ENCODE assay signal across 1 cellular context in the genomic region with DNA sequence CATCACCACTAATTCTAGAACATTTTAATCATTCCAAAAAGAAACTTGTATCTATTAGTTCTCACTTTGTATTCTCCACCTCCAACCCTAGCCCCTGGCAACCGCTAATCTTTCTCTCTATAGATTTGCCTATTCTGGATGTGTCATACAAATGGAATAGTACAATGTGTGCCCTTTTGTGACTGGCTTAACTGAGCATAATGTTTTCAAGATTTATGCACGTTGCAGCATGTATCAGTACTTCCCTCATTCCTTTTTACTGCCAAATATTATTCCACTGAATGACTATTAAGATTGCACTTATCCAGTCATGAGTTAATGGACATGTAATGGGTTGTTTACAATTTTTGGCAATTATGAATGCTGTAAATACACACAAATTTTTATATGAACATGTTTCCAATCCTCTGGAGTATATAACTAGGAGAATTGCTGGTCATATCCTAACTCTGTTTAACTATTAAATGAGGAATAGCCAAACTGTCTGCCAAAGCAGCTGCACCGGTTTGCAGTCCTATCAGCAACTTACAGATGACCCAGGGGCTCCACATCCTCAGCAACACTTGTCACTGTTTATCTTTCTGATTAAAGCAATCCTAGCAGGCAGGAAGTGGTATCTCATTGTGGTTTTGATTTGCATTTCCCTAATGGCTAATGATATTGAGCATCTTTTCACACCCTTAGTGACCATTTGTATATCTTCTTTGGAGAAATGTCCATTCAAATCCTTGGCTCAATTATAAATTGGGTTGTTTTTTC.
A peak's percentile ranks its signal among the peaks of the same experiment; 100 is the strongest.
TF ChIP-seq lines count a peak whose summit lies in the region.

No MANE protein-coding gene starts in this region.

TF ChIP-seq in K562, 482 proteins besides CTCF, POLR2A, EP300 and RAD21 (continued from another document and continues in another):
- TF ChIP-seq, protein P1, sequence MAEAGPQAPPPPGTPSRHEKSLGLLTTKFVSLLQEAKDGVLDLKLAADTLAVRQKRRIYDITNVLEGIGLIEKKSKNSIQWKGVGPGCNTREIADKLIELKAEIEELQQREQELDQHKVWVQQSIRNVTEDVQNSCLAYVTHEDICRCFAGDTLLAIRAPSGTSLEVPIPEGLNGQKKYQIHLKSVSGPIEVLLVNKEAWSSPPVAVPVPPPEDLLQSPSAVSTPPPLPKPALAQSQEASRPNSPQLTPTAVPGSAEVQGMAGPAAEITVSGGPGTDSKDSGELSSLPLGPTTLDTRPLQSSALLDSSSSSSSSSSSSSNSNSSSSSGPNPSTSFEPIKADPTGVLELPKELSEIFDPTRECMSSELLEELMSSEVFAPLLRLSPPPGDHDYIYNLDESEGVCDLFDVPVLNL (CRISPR knock-in tag; IDR thresholded peaks at IDR 0.05; ENCODE audit: low read depth): no peak
- TF ChIP-seq ZNF699 (CRISPR knock-in tag; IDR thresholded peaks at IDR 0.05; ENCODE audit: insufficient replicate concordance): no peak
- TF ChIP-seq ETV1 (tag; conservative IDR thresholded peaks at IDR 0.05; ENCODE audit: low read depth): peak; percentile 95
- TF ChIP-seq HDGF (IDR thresholded peaks at IDR 0.05): no peak
- no peak for TF ChIP-seq PPARD (CRISPR knock-in tag; IDR thresholded peaks at IDR 0.05)
- TF ChIP-seq ELF4 (CRISPR knock-in tag; IDR thresholded peaks at IDR 0.05): peak; percentile 68; the same call in 1 of the 2 replicates
- peak; percentile 88 for TF ChIP-seq SMARCA4 (IDR thresholded peaks at IDR 0.05)
- no peak for TF ChIP-seq FOXA1 (IDR thresholded peaks at IDR 0.05; ENCODE audit: borderline replicate concordance)
- TF ChIP-seq ARID2 (IDR thresholded peaks at IDR 0.05): no peak
- peak; percentile 75 for TF ChIP-seq SMARCC2 (IDR thresholded peaks at IDR 0.05; ENCODE audit: low read depth)
- TF ChIP-seq, protein P2, sequence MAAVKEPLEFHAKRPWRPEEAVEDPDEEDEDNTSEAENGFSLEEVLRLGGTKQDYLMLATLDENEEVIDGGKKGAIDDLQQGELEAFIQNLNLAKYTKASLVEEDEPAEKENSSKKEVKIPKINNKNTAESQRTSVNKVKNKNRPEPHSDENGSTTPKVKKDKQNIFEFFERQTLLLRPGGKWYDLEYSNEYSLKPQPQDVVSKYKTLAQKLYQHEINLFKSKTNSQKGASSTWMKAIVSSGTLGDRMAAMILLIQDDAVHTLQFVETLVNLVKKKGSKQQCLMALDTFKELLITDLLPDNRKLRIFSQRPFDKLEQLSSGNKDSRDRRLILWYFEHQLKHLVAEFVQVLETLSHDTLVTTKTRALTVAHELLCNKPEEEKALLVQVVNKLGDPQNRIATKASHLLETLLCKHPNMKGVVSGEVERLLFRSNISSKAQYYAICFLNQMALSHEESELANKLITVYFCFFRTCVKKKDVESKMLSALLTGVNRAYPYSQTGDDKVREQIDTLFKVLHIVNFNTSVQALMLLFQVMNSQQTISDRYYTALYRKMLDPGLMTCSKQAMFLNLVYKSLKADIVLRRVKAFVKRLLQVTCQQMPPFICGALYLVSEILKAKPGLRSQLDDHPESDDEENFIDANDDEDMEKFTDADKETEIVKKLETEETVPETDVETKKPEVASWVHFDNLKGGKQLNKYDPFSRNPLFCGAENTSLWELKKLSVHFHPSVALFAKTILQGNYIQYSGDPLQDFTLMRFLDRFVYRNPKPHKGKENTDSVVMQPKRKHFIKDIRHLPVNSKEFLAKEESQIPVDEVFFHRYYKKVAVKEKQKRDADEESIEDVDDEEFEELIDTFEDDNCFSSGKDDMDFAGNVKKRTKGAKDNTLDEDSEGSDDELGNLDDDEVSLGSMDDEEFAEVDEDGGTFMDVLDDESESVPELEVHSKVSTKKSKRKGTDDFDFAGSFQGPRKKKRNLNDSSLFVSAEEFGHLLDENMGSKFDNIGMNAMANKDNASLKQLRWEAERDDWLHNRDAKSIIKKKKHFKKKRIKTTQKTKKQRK (IDR thresholded peaks at IDR 0.05; ENCODE audit: borderline replicate concordance, low read depth, low read length): no peak
- no peak for TF ChIP-seq ZZZ3 (IDR thresholded peaks at IDR 0.05)
- no peak for TF ChIP-seq FOXJ2 (tag; IDR thresholded peaks at IDR 0.05)
- TF ChIP-seq ILK (tag; IDR thresholded peaks at IDR 0.05; ENCODE audit: borderline replicate concordance, low read depth): no peak
- TF ChIP-seq MECOM (CRISPR knock-in tag; IDR thresholded peaks at IDR 0.05): peak; percentile 46; the same call in 1 of the 2 replicates
- TF ChIP-seq ATF1 (CRISPR knock-in tag; IDR thresholded peaks at IDR 0.05): no peak
- 0 out of 2 replicates have a peak, but pooled peaks have one; percentile 22 for TF ChIP-seq ATF1 (tag; IDR thresholded peaks at IDR 0.05)
- TF ChIP-seq OTX1 (CRISPR knock-in tag; IDR thresholded peaks at IDR 0.05): no peak
- peak; percentile 98 for TF ChIP-seq TEAD4 (IDR thresholded peaks at IDR 0.05; ENCODE audit: low read length)
- no peak for TF ChIP-seq TEAD4 (CRISPR knock-in tag; IDR thresholded peaks at IDR 0.05; ENCODE audit: borderline replicate concordance)
- TF ChIP-seq TEAD2 (tag; IDR thresholded peaks at IDR 0.05): no peak
- no peak for TF ChIP-seq ESRRB (CRISPR knock-in tag; IDR thresholded peaks at IDR 0.05; ENCODE audit: borderline replicate concordance)
- no peak for TF ChIP-seq FOS (IDR thresholded peaks at IDR 0.05; ENCODE audit: extremely low read depth, insufficient read length)
- TF ChIP-seq BRD9 (IDR thresholded peaks at IDR 0.05; ENCODE audit: low read depth, partially characterized antibody): no peak
- no peak for TF ChIP-seq SETDB1 (IDR thresholded peaks at IDR 0.05; ENCODE audit: low read length)
- TF ChIP-seq SLC30A9 (CRISPR knock-in tag; IDR thresholded peaks at IDR 0.05): no peak
- TF ChIP-seq TFAM (CRISPR knock-in tag; conservative IDR thresholded peaks at IDR 0.05): no peak
- TF ChIP-seq POLR2AphosphoS5 (IDR thresholded peaks at IDR 0.05; ENCODE audit: control insufficient read depth, insufficient read depth, low read depth, low read length): peak; percentile 96
- TF ChIP-seq, protein P3, sequence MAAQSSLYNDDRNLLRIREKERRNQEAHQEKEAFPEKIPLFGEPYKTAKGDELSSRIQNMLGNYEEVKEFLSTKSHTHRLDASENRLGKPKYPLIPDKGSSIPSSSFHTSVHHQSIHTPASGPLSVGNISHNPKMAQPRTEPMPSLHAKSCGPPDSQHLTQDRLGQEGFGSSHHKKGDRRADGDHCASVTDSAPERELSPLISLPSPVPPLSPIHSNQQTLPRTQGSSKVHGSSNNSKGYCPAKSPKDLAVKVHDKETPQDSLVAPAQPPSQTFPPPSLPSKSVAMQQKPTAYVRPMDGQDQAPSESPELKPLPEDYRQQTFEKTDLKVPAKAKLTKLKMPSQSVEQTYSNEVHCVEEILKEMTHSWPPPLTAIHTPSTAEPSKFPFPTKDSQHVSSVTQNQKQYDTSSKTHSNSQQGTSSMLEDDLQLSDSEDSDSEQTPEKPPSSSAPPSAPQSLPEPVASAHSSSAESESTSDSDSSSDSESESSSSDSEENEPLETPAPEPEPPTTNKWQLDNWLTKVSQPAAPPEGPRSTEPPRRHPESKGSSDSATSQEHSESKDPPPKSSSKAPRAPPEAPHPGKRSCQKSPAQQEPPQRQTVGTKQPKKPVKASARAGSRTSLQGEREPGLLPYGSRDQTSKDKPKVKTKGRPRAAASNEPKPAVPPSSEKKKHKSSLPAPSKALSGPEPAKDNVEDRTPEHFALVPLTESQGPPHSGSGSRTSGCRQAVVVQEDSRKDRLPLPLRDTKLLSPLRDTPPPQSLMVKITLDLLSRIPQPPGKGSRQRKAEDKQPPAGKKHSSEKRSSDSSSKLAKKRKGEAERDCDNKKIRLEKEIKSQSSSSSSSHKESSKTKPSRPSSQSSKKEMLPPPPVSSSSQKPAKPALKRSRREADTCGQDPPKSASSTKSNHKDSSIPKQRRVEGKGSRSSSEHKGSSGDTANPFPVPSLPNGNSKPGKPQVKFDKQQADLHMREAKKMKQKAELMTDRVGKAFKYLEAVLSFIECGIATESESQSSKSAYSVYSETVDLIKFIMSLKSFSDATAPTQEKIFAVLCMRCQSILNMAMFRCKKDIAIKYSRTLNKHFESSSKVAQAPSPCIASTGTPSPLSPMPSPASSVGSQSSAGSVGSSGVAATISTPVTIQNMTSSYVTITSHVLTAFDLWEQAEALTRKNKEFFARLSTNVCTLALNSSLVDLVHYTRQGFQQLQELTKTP (IDR thresholded peaks at IDR 0.05; ENCODE audit: low read depth in 1 of 2, partially characterized antibody in 2 of 2): peak in 1 of 2 experiments; percentile 69
- TF ChIP-seq JUND (IDR thresholded peaks at IDR 0.05; ENCODE audit: borderline replicate concordance, low read depth, low read length): peak; percentile 65; the same call in 1 of the 2 replicates
- TF ChIP-seq JUND (tag; IDR thresholded peaks at IDR 0.05; ENCODE audit: borderline replicate concordance, low read depth, low read length): no peak; the same call in 2 of the 3 replicates
- TF ChIP-seq, protein P4, sequence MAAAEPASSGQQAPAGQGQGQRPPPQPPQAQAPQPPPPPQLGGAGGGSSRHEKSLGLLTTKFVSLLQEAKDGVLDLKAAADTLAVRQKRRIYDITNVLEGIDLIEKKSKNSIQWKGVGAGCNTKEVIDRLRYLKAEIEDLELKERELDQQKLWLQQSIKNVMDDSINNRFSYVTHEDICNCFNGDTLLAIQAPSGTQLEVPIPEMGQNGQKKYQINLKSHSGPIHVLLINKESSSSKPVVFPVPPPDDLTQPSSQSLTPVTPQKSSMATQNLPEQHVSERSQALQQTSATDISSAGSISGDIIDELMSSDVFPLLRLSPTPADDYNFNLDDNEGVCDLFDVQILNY (CRISPR knock-in tag; IDR thresholded peaks at IDR 0.05): no peak
- no peak for TF ChIP-seq NEUROD1 (IDR thresholded peaks at IDR 0.05; ENCODE audit: borderline replicate concordance, low read depth, low read length, partially characterized antibody)
- TF ChIP-seq ZNF124 (CRISPR knock-in tag; IDR thresholded peaks at IDR 0.05): no peak
- TF ChIP-seq U2AF1 (optimal IDR thresholded peaks at IDR 0.05; ENCODE audit: low read depth, low read length): no peak
- TF ChIP-seq RBM17 (IDR thresholded peaks at IDR 0.05; ENCODE audit: borderline replicate concordance, low read depth, low read length): no peak
- TF ChIP-seq SP1 (CRISPR knock-in tag; IDR thresholded peaks at IDR 0.05): peak; percentile 49; the same call in 1 of the 2 replicates
- TF ChIP-seq, protein P5, sequence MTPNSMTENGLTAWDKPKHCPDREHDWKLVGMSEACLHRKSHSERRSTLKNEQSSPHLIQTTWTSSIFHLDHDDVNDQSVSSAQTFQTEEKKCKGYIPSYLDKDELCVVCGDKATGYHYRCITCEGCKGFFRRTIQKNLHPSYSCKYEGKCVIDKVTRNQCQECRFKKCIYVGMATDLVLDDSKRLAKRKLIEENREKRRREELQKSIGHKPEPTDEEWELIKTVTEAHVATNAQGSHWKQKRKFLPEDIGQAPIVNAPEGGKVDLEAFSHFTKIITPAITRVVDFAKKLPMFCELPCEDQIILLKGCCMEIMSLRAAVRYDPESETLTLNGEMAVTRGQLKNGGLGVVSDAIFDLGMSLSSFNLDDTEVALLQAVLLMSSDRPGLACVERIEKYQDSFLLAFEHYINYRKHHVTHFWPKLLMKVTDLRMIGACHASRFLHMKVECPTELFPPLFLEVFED (CRISPR knock-in tag; conservative IDR thresholded peaks at IDR 0.05): no peak
- TF ChIP-seq PML (IDR thresholded peaks at IDR 0.05; ENCODE audit: low read length): peak; percentile 97
- peak; percentile 91 for TF ChIP-seq ZNF766 (CRISPR knock-in tag; conservative IDR thresholded peaks at IDR 0.05)
- TF ChIP-seq RBBP5 (IDR thresholded peaks at IDR 0.05; ENCODE audit: borderline replicate concordance, insufficient read depth, low read length, poor library complexity, severe bottlenecking): no peak
- no peak for TF ChIP-seq KDM4B (IDR thresholded peaks at IDR 0.05; ENCODE audit: borderline replicate concordance in 2 of 2, low read depth in 1 of 2)
- TF ChIP-seq MAZ (CRISPR knock-in tag; conservative IDR thresholded peaks at IDR 0.05 in 1 of 2, IDR thresholded peaks at IDR 0.05 in 1 of 2): no peak
- no peak for TF ChIP-seq PHF21A (IDR thresholded peaks at IDR 0.05; ENCODE audit: borderline replicate concordance, low read depth)
- TF ChIP-seq PHB2 (IDR thresholded peaks at IDR 0.05; ENCODE audit: low read depth): peak; percentile 64; the same call in 1 of the 2 replicates
- no peak for TF ChIP-seq CBFB (CRISPR knock-in tag; IDR thresholded peaks at IDR 0.05)
- no peak for TF ChIP-seq STAT5B (CRISPR knock-in tag; IDR thresholded peaks at IDR 0.05)
- peak; percentile 91 for TF ChIP-seq NCOR1 (IDR thresholded peaks at IDR 0.05)
- no peak for TF ChIP-seq SNRNP70 (optimal IDR thresholded peaks at IDR 0.05; ENCODE audit: low read depth, low read length)
- peak; percentile 83; the same call in 1 of the 2 replicates for TF ChIP-seq ZNF644 (tag; IDR thresholded peaks at IDR 0.05; ENCODE audit: low read depth)
- no peak for TF ChIP-seq NR2C2 (CRISPR knock-in tag; IDR thresholded peaks at IDR 0.05)
- no peak for TF ChIP-seq NR2C2 (tag; IDR thresholded peaks at IDR 0.05)
- TF ChIP-seq HDAC3 (IDR thresholded peaks at IDR 0.05; ENCODE audit: borderline replicate concordance, partially characterized antibody): peak; percentile 81
- peak; percentile 27; the same call in 1 of the 2 replicates for TF ChIP-seq DDX20 (tag; IDR thresholded peaks at IDR 0.05; ENCODE audit: low read depth)
- peak; percentile 89 for TF ChIP-seq DPF2 (IDR thresholded peaks at IDR 0.05)
- peak; percentile 21; the same call in 1 of the 2 replicates for TF ChIP-seq ZNF311 (CRISPR knock-in tag; IDR thresholded peaks at IDR 0.05)
- TF ChIP-seq, protein P6, sequence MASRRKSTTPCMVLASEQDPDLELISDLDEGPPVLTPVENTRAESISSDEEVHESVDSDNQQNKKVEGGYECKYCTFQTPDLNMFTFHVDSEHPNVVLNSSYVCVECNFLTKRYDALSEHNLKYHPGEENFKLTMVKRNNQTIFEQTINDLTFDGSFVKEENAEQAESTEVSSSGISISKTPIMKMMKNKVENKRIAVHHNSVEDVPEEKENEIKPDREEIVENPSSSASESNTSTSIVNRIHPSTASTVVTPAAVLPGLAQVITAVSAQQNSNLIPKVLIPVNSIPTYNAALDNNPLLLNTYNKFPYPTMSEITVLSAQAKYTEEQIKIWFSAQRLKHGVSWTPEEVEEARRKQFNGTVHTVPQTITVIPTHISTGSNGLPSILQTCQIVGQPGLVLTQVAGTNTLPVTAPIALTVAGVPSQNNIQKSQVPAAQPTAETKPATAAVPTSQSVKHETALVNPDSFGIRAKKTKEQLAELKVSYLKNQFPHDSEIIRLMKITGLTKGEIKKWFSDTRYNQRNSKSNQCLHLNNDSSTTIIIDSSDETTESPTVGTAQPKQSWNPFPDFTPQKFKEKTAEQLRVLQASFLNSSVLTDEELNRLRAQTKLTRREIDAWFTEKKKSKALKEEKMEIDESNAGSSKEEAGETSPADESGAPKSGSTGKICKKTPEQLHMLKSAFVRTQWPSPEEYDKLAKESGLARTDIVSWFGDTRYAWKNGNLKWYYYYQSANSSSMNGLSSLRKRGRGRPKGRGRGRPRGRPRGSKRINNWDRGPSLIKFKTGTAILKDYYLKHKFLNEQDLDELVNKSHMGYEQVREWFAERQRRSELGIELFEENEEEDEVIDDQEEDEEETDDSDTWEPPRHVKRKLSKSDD (conservative IDR thresholded peaks at IDR 0.05; ENCODE audit: low read length): no peak
- no peak for TF ChIP-seq ZNF121 (CRISPR knock-in tag; conservative IDR thresholded peaks at IDR 0.05)
- TF ChIP-seq ZFP36 (IDR thresholded peaks at IDR 0.05; ENCODE audit: low read depth, low read length, partially characterized antibody): peak; percentile 24
- no peak for TF ChIP-seq ZNF79 (CRISPR knock-in tag; IDR thresholded peaks at IDR 0.05; ENCODE audit: low read depth)
- no peak for TF ChIP-seq C11orf30 (IDR thresholded peaks at IDR 0.05; ENCODE audit: low read depth)
- TF ChIP-seq KLF16 (IDR thresholded peaks at IDR 0.05): peak; percentile 97
- no peak for TF ChIP-seq CHCHD3 (CRISPR knock-in tag; IDR thresholded peaks at IDR 0.05)
- TF ChIP-seq BRCA1 (IDR thresholded peaks at IDR 0.05): no peak
- no peak for TF ChIP-seq BRCA1 (CRISPR knock-in tag; IDR thresholded peaks at IDR 0.05)
